Comparison of ENCODE assay signal across 1 cellular context in the genomic region with DNA sequence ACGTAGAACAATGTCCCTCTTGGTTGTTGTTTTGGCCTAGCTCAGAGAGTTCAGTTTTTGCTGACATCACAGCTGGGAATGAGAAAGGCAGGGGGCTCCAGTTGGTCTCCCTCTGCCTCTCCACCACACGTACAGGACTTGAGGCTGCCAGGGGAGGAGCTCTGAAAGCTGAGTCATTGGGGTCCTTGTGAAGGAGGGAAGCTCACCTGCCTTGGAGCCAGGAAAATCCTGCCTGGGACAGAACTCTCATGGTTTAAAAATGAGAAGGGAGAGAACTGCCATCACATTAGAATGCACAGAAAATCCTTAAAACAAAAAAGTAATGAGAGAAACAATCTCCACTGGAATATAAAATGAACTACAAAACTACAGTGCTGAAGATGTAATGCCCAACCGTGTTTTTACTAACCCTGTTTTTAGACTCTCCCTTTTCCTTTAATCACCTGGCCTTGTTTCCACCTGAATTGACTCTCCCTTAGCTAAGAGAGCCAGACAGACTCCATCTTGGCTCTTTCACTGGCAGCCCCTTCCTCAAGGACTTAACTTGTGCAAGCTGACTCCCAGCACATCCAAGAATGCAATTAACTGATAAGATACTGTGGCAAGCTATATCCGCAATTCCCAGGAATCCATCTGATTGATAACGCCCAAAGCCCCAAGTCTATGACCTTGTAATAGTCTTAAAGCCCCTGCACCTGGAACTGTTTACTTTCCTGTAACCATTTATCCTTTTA.
TF ChIP-seq lines count a peak whose summit lies in the region.
"Not testable (repeated sequence)": the region's sequence is repeated elsewhere in the genome, so short reads cannot be mapped to it uniquely, and the experiment has no call there.

No MANE protein-coding gene starts in this region.

TF ChIP-seq in K562, 482 proteins besides CTCF, POLR2A, EP300 and RAD21 (continued from another document and continues in another):
- TF ChIP-seq, protein P1, sequence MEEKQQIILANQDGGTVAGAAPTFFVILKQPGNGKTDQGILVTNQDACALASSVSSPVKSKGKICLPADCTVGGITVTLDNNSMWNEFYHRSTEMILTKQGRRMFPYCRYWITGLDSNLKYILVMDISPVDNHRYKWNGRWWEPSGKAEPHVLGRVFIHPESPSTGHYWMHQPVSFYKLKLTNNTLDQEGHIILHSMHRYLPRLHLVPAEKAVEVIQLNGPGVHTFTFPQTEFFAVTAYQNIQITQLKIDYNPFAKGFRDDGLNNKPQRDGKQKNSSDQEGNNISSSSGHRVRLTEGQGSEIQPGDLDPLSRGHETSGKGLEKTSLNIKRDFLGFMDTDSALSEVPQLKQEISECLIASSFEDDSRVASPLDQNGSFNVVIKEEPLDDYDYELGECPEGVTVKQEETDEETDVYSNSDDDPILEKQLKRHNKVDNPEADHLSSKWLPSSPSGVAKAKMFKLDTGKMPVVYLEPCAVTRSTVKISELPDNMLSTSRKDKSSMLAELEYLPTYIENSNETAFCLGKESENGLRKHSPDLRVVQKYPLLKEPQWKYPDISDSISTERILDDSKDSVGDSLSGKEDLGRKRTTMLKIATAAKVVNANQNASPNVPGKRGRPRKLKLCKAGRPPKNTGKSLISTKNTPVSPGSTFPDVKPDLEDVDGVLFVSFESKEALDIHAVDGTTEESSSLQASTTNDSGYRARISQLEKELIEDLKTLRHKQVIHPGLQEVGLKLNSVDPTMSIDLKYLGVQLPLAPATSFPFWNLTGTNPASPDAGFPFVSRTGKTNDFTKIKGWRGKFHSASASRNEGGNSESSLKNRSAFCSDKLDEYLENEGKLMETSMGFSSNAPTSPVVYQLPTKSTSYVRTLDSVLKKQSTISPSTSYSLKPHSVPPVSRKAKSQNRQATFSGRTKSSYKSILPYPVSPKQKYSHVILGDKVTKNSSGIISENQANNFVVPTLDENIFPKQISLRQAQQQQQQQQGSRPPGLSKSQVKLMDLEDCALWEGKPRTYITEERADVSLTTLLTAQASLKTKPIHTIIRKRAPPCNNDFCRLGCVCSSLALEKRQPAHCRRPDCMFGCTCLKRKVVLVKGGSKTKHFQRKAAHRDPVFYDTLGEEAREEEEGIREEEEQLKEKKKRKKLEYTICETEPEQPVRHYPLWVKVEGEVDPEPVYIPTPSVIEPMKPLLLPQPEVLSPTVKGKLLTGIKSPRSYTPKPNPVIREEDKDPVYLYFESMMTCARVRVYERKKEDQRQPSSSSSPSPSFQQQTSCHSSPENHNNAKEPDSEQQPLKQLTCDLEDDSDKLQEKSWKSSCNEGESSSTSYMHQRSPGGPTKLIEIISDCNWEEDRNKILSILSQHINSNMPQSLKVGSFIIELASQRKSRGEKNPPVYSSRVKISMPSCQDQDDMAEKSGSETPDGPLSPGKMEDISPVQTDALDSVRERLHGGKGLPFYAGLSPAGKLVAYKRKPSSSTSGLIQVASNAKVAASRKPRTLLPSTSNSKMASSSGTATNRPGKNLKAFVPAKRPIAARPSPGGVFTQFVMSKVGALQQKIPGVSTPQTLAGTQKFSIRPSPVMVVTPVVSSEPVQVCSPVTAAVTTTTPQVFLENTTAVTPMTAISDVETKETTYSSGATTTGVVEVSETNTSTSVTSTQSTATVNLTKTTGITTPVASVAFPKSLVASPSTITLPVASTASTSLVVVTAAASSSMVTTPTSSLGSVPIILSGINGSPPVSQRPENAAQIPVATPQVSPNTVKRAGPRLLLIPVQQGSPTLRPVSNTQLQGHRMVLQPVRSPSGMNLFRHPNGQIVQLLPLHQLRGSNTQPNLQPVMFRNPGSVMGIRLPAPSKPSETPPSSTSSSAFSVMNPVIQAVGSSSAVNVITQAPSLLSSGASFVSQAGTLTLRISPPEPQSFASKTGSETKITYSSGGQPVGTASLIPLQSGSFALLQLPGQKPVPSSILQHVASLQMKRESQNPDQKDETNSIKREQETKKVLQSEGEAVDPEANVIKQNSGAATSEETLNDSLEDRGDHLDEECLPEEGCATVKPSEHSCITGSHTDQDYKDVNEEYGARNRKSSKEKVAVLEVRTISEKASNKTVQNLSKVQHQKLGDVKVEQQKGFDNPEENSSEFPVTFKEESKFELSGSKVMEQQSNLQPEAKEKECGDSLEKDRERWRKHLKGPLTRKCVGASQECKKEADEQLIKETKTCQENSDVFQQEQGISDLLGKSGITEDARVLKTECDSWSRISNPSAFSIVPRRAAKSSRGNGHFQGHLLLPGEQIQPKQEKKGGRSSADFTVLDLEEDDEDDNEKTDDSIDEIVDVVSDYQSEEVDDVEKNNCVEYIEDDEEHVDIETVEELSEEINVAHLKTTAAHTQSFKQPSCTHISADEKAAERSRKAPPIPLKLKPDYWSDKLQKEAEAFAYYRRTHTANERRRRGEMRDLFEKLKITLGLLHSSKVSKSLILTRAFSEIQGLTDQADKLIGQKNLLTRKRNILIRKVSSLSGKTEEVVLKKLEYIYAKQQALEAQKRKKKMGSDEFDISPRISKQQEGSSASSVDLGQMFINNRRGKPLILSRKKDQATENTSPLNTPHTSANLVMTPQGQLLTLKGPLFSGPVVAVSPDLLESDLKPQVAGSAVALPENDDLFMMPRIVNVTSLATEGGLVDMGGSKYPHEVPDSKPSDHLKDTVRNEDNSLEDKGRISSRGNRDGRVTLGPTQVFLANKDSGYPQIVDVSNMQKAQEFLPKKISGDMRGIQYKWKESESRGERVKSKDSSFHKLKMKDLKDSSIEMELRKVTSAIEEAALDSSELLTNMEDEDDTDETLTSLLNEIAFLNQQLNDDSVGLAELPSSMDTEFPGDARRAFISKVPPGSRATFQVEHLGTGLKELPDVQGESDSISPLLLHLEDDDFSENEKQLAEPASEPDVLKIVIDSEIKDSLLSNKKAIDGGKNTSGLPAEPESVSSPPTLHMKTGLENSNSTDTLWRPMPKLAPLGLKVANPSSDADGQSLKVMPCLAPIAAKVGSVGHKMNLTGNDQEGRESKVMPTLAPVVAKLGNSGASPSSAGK (IDR thresholded peaks at IDR 0.05), result 0 out of 2 replicates have a peak, but pooled peaks have one; percentile 9
- 0 out of 2 replicates have a peak, but pooled peaks have one; percentile 53 for TF ChIP-seq ZNF766 (CRISPR knock-in tag; conservative IDR thresholded peaks at IDR 0.05)
- TF ChIP-seq CXXC5 (CRISPR knock-in tag; IDR thresholded peaks at IDR 0.05), result peak; percentile 85
- TF ChIP-seq, protein P2, sequence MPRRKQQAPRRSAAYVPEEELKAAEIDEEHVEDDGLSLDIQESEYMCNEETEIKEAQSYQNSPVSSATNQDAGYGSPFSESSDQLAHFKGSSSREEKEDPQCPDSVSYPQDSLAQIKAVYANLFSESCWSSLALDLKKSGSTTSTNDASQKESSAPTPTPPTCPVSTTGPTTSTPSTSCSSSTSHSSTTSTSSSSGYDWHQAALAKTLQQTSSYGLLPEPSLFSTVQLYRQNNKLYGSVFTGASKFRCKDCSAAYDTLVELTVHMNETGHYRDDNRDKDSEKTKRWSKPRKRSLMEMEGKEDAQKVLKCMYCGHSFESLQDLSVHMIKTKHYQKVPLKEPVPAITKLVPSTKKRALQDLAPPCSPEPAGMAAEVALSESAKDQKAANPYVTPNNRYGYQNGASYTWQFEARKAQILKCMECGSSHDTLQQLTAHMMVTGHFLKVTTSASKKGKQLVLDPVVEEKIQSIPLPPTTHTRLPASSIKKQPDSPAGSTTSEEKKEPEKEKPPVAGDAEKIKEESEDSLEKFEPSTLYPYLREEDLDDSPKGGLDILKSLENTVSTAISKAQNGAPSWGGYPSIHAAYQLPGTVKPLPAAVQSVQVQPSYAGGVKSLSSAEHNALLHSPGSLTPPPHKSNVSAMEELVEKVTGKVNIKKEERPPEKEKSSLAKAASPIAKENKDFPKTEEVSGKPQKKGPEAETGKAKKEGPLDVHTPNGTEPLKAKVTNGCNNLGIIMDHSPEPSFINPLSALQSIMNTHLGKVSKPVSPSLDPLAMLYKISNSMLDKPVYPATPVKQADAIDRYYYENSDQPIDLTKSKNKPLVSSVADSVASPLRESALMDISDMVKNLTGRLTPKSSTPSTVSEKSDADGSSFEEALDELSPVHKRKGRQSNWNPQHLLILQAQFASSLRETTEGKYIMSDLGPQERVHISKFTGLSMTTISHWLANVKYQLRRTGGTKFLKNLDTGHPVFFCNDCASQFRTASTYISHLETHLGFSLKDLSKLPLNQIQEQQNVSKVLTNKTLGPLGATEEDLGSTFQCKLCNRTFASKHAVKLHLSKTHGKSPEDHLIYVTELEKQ (CRISPR knock-in tag; IDR thresholded peaks at IDR 0.05), result peak; percentile 75
- peak; percentile 33; the same call in 1 of the 2 replicates for TF ChIP-seq MAFF (IDR thresholded peaks at IDR 0.05; ENCODE audit: low read length)
- TF ChIP-seq, protein P3, sequence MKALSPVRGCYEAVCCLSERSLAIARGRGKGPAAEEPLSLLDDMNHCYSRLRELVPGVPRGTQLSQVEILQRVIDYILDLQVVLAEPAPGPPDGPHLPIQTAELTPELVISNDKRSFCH (CRISPR knock-in tag; IDR thresholded peaks at IDR 0.05), result not testable (repeated sequence)
- TF ChIP-seq, protein P3 (tag; IDR thresholded peaks at IDR 0.05), result peak; percentile 95
- peak; percentile 73; the same call in 1 of the 2 replicates for TF ChIP-seq TEAD2 (tag; IDR thresholded peaks at IDR 0.05)
- peak; percentile 87 for TF ChIP-seq NFE2 (IDR thresholded peaks at IDR 0.05; ENCODE audit: low read depth)
- TF ChIP-seq, protein P4, sequence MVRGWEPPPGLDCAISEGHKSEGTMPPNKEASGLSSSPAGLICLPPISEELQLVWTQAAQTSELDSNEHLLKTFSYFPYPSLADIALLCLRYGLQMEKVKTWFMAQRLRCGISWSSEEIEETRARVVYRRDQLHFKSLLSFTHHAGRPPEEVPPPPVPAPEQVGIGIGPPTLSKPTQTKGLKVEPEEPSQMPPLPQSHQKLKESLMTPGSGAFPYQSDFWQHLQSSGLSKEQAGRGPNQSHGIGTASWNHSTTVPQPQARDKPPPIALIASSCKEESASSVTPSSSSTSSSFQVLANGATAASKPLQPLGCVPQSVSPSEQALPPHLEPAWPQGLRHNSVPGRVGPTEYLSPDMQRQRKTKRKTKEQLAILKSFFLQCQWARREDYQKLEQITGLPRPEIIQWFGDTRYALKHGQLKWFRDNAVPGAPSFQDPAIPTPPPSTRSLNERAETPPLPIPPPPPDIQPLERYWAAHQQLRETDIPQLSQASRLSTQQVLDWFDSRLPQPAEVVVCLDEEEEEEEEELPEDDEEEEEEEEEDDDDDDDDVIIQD (CRISPR knock-in tag; IDR thresholded peaks at IDR 0.05), result 0 out of 2 replicates have a peak, but pooled peaks have one; percentile 69
- peak; percentile 86 for TF ChIP-seq GTF2A2 (tag; IDR thresholded peaks at IDR 0.05)
- peak; percentile 97 for TF ChIP-seq DMBX1 (CRISPR knock-in tag; IDR thresholded peaks at IDR 0.05; ENCODE audit: borderline replicate concordance)
- TF ChIP-seq HIVEP1 (CRISPR knock-in tag; IDR thresholded peaks at IDR 0.05), result peak; percentile 63; the same call in 1 of the 2 replicates
- TF ChIP-seq, protein P5, sequence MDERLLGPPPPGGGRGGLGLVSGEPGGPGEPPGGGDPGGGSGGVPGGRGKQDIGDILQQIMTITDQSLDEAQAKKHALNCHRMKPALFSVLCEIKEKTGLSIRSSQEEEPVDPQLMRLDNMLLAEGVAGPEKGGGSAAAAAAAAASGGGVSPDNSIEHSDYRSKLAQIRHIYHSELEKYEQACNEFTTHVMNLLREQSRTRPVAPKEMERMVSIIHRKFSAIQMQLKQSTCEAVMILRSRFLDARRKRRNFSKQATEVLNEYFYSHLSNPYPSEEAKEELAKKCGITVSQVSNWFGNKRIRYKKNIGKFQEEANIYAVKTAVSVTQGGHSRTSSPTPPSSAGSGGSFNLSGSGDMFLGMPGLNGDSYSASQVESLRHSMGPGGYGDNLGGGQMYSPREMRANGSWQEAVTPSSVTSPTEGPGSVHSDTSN (CRISPR knock-in tag; IDR thresholded peaks at IDR 0.05; ENCODE audit: low read depth), result not testable (repeated sequence)
- TF ChIP-seq, protein P5 (tag; conservative IDR thresholded peaks at IDR 0.05; ENCODE audit: low read depth), result 0 out of 2 replicates have a peak, but pooled peaks have one; percentile 44
- peak; percentile 76; the same call in 1 of the 2 replicates for TF ChIP-seq BACH1 (tag; IDR thresholded peaks at IDR 0.05)
- TF ChIP-seq HDAC8 (tag; IDR thresholded peaks at IDR 0.05), result 0 out of 2 replicates have a peak, but pooled peaks have one; percentile 83
- not testable (repeated sequence) for TF ChIP-seq NR2C1 (IDR thresholded peaks at IDR 0.05)
- peak; percentile 80 for TF ChIP-seq NR2C1 (tag; IDR thresholded peaks at IDR 0.05)
- 0 out of 4 replicates have a peak, but pooled peaks of 1 of the 2 experiments have one; percentile 22 for TF ChIP-seq MAZ (CRISPR knock-in tag; conservative IDR thresholded peaks at IDR 0.05 in 1 of 2, IDR thresholded peaks at IDR 0.05 in 1 of 2)
- peak; percentile 40; the same call in 1 of the 2 replicates for TF ChIP-seq MAFK (IDR thresholded peaks at IDR 0.05; ENCODE audit: low read length)
- TF ChIP-seq ZNF79 (CRISPR knock-in tag; IDR thresholded peaks at IDR 0.05; ENCODE audit: low read depth), result peak; percentile 71
- TF ChIP-seq, protein P6, sequence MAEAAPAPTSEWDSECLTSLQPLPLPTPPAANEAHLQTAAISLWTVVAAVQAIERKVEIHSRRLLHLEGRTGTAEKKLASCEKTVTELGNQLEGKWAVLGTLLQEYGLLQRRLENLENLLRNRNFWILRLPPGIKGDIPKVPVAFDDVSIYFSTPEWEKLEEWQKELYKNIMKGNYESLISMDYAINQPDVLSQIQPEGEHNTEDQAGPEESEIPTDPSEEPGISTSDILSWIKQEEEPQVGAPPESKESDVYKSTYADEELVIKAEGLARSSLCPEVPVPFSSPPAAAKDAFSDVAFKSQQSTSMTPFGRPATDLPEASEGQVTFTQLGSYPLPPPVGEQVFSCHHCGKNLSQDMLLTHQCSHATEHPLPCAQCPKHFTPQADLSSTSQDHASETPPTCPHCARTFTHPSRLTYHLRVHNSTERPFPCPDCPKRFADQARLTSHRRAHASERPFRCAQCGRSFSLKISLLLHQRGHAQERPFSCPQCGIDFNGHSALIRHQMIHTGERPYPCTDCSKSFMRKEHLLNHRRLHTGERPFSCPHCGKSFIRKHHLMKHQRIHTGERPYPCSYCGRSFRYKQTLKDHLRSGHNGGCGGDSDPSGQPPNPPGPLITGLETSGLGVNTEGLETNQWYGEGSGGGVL (CRISPR knock-in tag; IDR thresholded peaks at IDR 0.05), result peak; percentile 55; the same call in 1 of the 2 replicates
- 0 out of 2 replicates have a peak, but pooled peaks have one; percentile 63 for TF ChIP-seq BCL6 (CRISPR knock-in tag; IDR thresholded peaks at IDR 0.05)
- TF ChIP-seq ZNF239 (CRISPR knock-in tag; IDR thresholded peaks at IDR 0.05), result peak; percentile 76
- TF ChIP-seq MAFG (tag; conservative IDR thresholded peaks at IDR 0.05), result peak; percentile 45; the same call in 1 of the 2 replicates
- TF ChIP-seq ZNF644 (tag; IDR thresholded peaks at IDR 0.05; ENCODE audit: low read depth), result 0 out of 2 replicates have a peak, but pooled peaks have one; percentile 52
